ENCODE assay signal across 23 cellular contexts in genomic region chr3:126511291-126511690, GRCh38. TPM values are rescaled to one million over a fixed set of nuclear protein-coding genes. Genes with fewer than 3 reads are reported as not detected.
"Had no signal": no experiment of that assay in that cellular context is flagged by ENCODE, and none has a peak within 500 bp of the region (broad histone marks: within the 10 kb centered on the region; RNA-seq: fewer than 3 reads in every experiment).

No MANE protein-coding gene starts in this region.

- DNase-seq: activated CD4-positive, alpha-beta memory T cell treated with anti-CD3 and anti-CD28 coated beads, Interleukin-2, amount 10 ng/mL, durations not matched to agents 7 days and 5 days; activated CD4-positive, alpha-beta T cell treated with anti-CD3 and anti-CD28 coated beads, Interleukin-2, amount 10 ng/mL, durations not matched to agents 24 days and 14 days; activated gamma-delta T cell treated with Interleukin-2 at 50 U/mL for 16 hours; cerebellar nuclear complex; cortex of kidney; endodermal cell; esophagus squamous epithelium; gastrocnemius medialis; left colon; naive B cell; occipital lobe; retina; SK-N-SH; stimulated activated CD4-positive, alpha-beta T cell treated with anti-CD3 and anti-CD28 coated beads, Interleukin-1b, Interleukin-23, amount 100 ng/mL, for 48 hours; stimulated activated naive CD8-positive, alpha-beta T cell treated with anti-CD3 and anti-CD28 coated beads, Interleukin-15, amount 100 ng/mL, for 72 hours; transverse colon had no signal

- H3K36me3 Mint-ChIP-seq: activated naive CD4-positive, alpha-beta T cell treated with anti-CD3 and anti-CD28 coated beads, Interleukin-2, amount 50 U/mL, for 72 hours; naive B cell had no signal

- H3K4me1 Mint-ChIP-seq: activated CD4-positive, alpha-beta memory T cell treated with anti-CD3 and anti-CD28 coated beads, Interleukin-2, amount 10 ng/mL, durations not matched to agents 7 days and 5 days; activated CD4-positive, alpha-beta T cell treated with anti-CD3 and anti-CD28 coated beads, Interleukin-2, amount 10 ng/mL, durations not matched to agents 24 days and 14 days; endodermal cell; naive B cell; stimulated activated naive CD8-positive, alpha-beta T cell treated with anti-CD3 and anti-CD28 coated beads, Interleukin-15, amount 100 ng/mL, for 72 hours had no signal

- H3K27ac ChIP-seq: esophagus squamous epithelium, gastrocnemius medialis, transverse colon had no signal

- H3K4me1 ChIP-seq: transverse colon had no signal

- H3K36me3 ChIP-seq: esophagus squamous epithelium, gastrocnemius medialis, transverse colon had no signal

- ATAC-seq: activated naive CD4-positive, alpha-beta T cell treated with anti-CD3 and anti-CD28 coated beads, Interleukin-2, amount 50 U/mL, for 72 hours; left colon; stimulated activated naive CD8-positive, alpha-beta T cell treated with anti-CD3 and anti-CD28 coated beads, Interleukin-15, amount 100 ng/mL, for 72 hours had no signal

- H3K27me3 ChIP-seq: esophagus squamous epithelium, gastrocnemius medialis had no signal

- H3K4me3 ChIP-seq: esophagus squamous epithelium, gastrocnemius medialis, lung, transverse colon had no signal

- H3K27ac Mint-ChIP-seq: activated CD4-positive, alpha-beta memory T cell treated with anti-CD3 and anti-CD28 coated beads, Interleukin-2, amount 10 ng/mL, durations not matched to agents 7 days and 5 days; activated CD4-positive, alpha-beta T cell treated with anti-CD3 and anti-CD28 coated beads, Interleukin-2, amount 10 ng/mL, durations not matched to agents 24 days and 14 days; endodermal cell; naive B cell; stimulated activated naive CD8-positive, alpha-beta T cell treated with anti-CD3 and anti-CD28 coated beads, Interleukin-15, amount 100 ng/mL, for 72 hours had no signal

- H3K4me3 Mint-ChIP-seq: activated CD4-positive, alpha-beta memory T cell treated with anti-CD3 and anti-CD28 coated beads, Interleukin-2, amount 10 ng/mL, durations not matched to agents 7 days and 5 days; activated CD4-positive, alpha-beta T cell treated with anti-CD3 and anti-CD28 coated beads, Interleukin-2, amount 10 ng/mL, durations not matched to agents 24 days and 14 days; endodermal cell; naive B cell; stimulated activated naive CD8-positive, alpha-beta T cell treated with anti-CD3 and anti-CD28 coated beads, Interleukin-15, amount 100 ng/mL, for 72 hours had no signal

- H3K9me3 Mint-ChIP-seq: activated CD4-positive, alpha-beta memory T cell treated with anti-CD3 and anti-CD28 coated beads, Interleukin-2, amount 10 ng/mL, durations not matched to agents 7 days and 5 days; activated CD4-positive, alpha-beta T cell treated with anti-CD3 and anti-CD28 coated beads, Interleukin-2, amount 10 ng/mL, durations not matched to agents 24 days and 14 days; activated naive CD4-positive, alpha-beta T cell treated with anti-CD3 and anti-CD28 coated beads, Interleukin-2, amount 50 U/mL, for 72 hours; endodermal cell; naive B cell; stimulated activated naive CD8-positive, alpha-beta T cell treated with anti-CD3 and anti-CD28 coated beads, Interleukin-15, amount 100 ng/mL, for 72 hours had no signal

- H3K27me3 Mint-ChIP-seq: activated CD4-positive, alpha-beta memory T cell treated with anti-CD3 and anti-CD28 coated beads, Interleukin-2, amount 10 ng/mL, durations not matched to agents 7 days and 5 days; activated CD4-positive, alpha-beta T cell treated with anti-CD3 and anti-CD28 coated beads, Interleukin-2, amount 10 ng/mL, durations not matched to agents 24 days and 14 days; stimulated activated naive CD8-positive, alpha-beta T cell treated with anti-CD3 and anti-CD28 coated beads, Interleukin-15, amount 100 ng/mL, for 72 hours had no signal

RNA-seq across cellular contexts. Expression of gene UROC1, which starts 6.3 kb away (rescaled TPM):
- total RNA-seq: activated CD4-positive, alpha-beta memory T cell treated with anti-CD3 and anti-CD28 coated beads, Interleukin-2, amount 10 ng/mL, durations not matched to agents 7 days and 5 days; activated CD4-positive, alpha-beta T cell treated with anti-CD3 and anti-CD28 coated beads, Interleukin-2, amount 10 ng/mL, durations not matched to agents 24 days and 14 days; activated naive CD4-positive, alpha-beta T cell treated with anti-CD3 and anti-CD28 coated beads, Interleukin-2, amount 50 U/mL, for 72 hours; bronchial epithelial cell; endodermal cell; esophagus squamous epithelium; left colon; mesenteric fat pad; occipital lobe; skeletal muscle tissue; T-helper 2 cell treated with Interferon-gamma antibody and Interleukin-4, amounts not matched to agents 100 ng/mL and 5 ng/mL, for 36 hours; transverse colon had no signal

RNA-seq across cellular contexts. Expression of gene CHST13, which starts 12.7 kb away (rescaled TPM):
- total RNA-seq: activated CD4-positive, alpha-beta memory T cell treated with anti-CD3 and anti-CD28 coated beads, Interleukin-2, amount 10 ng/mL, durations not matched to agents 7 days and 5 days; activated CD4-positive, alpha-beta T cell treated with anti-CD3 and anti-CD28 coated beads, Interleukin-2, amount 10 ng/mL, durations not matched to agents 24 days and 14 days; activated naive CD4-positive, alpha-beta T cell treated with anti-CD3 and anti-CD28 coated beads, Interleukin-2, amount 50 U/mL, for 72 hours; bronchial epithelial cell; occipital lobe; skeletal muscle tissue; T-helper 2 cell treated with Interferon-gamma antibody and Interleukin-4, amounts not matched to agents 100 ng/mL and 5 ng/mL, for 36 hours had no signal

RNA-seq across cellular contexts. Expression of gene C3orf22, which starts 47.4 kb away (rescaled TPM):
- total RNA-seq: activated CD4-positive, alpha-beta memory T cell treated with anti-CD3 and anti-CD28 coated beads, Interleukin-2, amount 10 ng/mL, durations not matched to agents 7 days and 5 days; activated CD4-positive, alpha-beta T cell treated with anti-CD3 and anti-CD28 coated beads, Interleukin-2, amount 10 ng/mL, durations not matched to agents 24 days and 14 days; activated naive CD4-positive, alpha-beta T cell treated with anti-CD3 and anti-CD28 coated beads, Interleukin-2, amount 50 U/mL, for 72 hours; bronchial epithelial cell; endodermal cell; esophagus squamous epithelium; gastrocnemius medialis; left colon; mesenteric fat pad; mucosa of gallbladder; occipital lobe; T-helper 2 cell treated with Interferon-gamma antibody and Interleukin-4, amounts not matched to agents 100 ng/mL and 5 ng/mL, for 36 hours; transverse colon had no signal
